In the genomic region with DNA sequence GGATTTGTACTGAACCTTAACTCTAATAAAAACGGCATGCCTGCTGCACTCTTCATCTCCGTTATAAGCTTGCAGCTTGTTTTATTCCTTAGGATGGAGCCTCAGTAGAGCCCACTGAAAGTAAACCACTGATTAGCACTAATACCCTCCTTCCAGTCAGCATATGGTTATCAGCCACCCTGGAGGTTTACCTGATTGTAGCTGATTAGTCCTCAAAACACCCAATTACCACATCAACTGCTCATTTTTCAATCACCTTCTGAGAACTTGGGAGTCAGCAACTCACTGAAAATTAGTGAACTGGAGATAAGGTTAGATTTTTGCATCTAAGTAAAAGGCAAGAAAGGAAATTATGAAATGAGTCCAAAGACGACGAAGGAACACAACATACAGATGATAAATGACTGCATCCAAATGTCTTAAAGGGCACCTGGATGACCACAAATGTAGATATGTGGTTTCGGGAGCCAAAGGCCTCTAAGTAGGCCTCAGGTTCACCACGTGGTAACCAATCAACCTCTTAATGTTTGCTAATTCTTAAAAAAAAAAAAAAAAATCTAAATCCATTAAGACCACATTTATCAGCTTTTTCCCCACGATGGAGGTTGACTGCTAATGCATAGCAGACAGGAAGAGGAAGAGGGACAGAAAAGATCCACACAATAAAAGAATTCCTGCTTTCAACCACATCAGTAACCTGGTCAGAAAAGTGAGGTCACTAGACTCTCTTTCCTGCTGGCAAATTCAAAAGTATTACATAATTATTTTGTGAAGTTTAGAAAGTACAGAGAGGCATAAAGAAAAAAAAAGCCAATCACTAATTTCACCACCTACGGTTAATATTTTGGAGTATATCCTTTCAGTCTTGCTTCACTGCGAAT, we compare ENCODE assay signal across 1 cellular context.
TF ChIP-seq lines count a peak whose summit lies in the region.

No MANE protein-coding gene starts in this region.

TF ChIP-seq in K562, 482 proteins besides CTCF, POLR2A, EP300 and RAD21 (continued from another document):
- TF ChIP-seq, protein P1, sequence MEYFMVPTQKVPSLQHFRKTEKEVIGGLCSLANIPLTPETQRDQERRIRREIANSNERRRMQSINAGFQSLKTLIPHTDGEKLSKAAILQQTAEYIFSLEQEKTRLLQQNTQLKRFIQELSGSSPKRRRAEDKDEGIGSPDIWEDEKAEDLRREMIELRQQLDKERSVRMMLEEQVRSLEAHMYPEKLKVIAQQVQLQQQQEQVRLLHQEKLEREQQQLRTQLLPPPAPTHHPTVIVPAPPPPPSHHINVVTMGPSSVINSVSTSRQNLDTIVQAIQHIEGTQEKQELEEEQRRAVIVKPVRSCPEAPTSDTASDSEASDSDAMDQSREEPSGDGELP (CRISPR knock-in tag; IDR thresholded peaks at IDR 0.05; ENCODE audit: borderline replicate concordance) = no peak
- TF ChIP-seq LARP7 (IDR thresholded peaks at IDR 0.05) (no peak), SIRT6 (IDR thresholded peaks at IDR 0.05; ENCODE audit: low read depth, low read length) (no peak), SMARCA4 (IDR thresholded peaks at IDR 0.05) (0 out of 2 replicates have a peak, but pooled peaks have one; percentile 15), MTA3 (IDR thresholded peaks at IDR 0.05; ENCODE audit: borderline replicate concordance) (no peak), ZBTB7A (IDR thresholded peaks at IDR 0.05; ENCODE audit: borderline replicate concordance, control insufficient read depth, low read depth, low read length) (no peak), ZNF57 (CRISPR knock-in tag; IDR thresholded peaks at IDR 0.05) (no peak), ELF4 (CRISPR knock-in tag; IDR thresholded peaks at IDR 0.05) (no peak), ZNF134 (CRISPR knock-in tag; conservative IDR thresholded peaks at IDR 0.05) (no peak), TAL1 (IDR thresholded peaks at IDR 0.05) (peak; percentile 54), CXXC5 (CRISPR knock-in tag; IDR thresholded peaks at IDR 0.05) (0 out of 2 replicates have a peak, but pooled peaks have one; percentile 14), ASH1L (IDR thresholded peaks at IDR 0.05; ENCODE audit: borderline replicate concordance, low read depth, partially characterized antibody) (no peak), NCOR1 (IDR thresholded peaks at IDR 0.05) (peak; percentile 31; the same call in 1 of the 2 replicates), HMGN3 (IDR thresholded peaks at IDR 0.05; ENCODE audit: borderline replicate concordance, extremely low read depth, insufficient read length, low read depth, low read length) (no peak), BDP1 (IDR thresholded peaks at IDR 0.05; ENCODE audit: insufficient read depth, insufficient read length) (no peak), BHLHE40 (IDR thresholded peaks at IDR 0.05; ENCODE audit: low read length) (no peak), ZBTB17 (CRISPR knock-in tag; IDR thresholded peaks at IDR 0.05) (no peak), ARID2 (IDR thresholded peaks at IDR 0.05) (no peak), MEIS2 (IDR thresholded peaks at IDR 0.05; ENCODE audit: partially characterized antibody) (peak; percentile 61), ADNP (tag; IDR thresholded peaks at IDR 0.05) (no peak), CBFA2T2 (conservative IDR thresholded peaks at IDR 0.05) (peak; percentile 46), NBN (IDR thresholded peaks at IDR 0.05; ENCODE audit: low read depth) (no peak), GABPA (tag; conservative IDR thresholded peaks at IDR 0.05; ENCODE audit: low read depth) (0 out of 2 replicates have a peak, but pooled peaks have one; percentile 23), SMARCC2 (IDR thresholded peaks at IDR 0.05; ENCODE audit: low read depth) (no peak), NFATC3 (IDR thresholded peaks at IDR 0.05) (no peak), NEUROD1 (IDR thresholded peaks at IDR 0.05; ENCODE audit: borderline replicate concordance, low read depth, low read length, partially characterized antibody) (no peak), ZNF146 (CRISPR knock-in tag; IDR thresholded peaks at IDR 0.05; ENCODE audit: unreplicated experiment) (no peak), TAF15 (IDR thresholded peaks at IDR 0.05; ENCODE audit: low read depth, low read length) (no peak), POLR2H (tag; IDR thresholded peaks at IDR 0.05; ENCODE audit: low read depth) (no peak)
- TF ChIP-seq, protein P2, sequence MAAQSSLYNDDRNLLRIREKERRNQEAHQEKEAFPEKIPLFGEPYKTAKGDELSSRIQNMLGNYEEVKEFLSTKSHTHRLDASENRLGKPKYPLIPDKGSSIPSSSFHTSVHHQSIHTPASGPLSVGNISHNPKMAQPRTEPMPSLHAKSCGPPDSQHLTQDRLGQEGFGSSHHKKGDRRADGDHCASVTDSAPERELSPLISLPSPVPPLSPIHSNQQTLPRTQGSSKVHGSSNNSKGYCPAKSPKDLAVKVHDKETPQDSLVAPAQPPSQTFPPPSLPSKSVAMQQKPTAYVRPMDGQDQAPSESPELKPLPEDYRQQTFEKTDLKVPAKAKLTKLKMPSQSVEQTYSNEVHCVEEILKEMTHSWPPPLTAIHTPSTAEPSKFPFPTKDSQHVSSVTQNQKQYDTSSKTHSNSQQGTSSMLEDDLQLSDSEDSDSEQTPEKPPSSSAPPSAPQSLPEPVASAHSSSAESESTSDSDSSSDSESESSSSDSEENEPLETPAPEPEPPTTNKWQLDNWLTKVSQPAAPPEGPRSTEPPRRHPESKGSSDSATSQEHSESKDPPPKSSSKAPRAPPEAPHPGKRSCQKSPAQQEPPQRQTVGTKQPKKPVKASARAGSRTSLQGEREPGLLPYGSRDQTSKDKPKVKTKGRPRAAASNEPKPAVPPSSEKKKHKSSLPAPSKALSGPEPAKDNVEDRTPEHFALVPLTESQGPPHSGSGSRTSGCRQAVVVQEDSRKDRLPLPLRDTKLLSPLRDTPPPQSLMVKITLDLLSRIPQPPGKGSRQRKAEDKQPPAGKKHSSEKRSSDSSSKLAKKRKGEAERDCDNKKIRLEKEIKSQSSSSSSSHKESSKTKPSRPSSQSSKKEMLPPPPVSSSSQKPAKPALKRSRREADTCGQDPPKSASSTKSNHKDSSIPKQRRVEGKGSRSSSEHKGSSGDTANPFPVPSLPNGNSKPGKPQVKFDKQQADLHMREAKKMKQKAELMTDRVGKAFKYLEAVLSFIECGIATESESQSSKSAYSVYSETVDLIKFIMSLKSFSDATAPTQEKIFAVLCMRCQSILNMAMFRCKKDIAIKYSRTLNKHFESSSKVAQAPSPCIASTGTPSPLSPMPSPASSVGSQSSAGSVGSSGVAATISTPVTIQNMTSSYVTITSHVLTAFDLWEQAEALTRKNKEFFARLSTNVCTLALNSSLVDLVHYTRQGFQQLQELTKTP (IDR thresholded peaks at IDR 0.05; ENCODE audit: low read depth in 1 of 2, partially characterized antibody in 2 of 2) = no peak
- TF ChIP-seq, protein P3, sequence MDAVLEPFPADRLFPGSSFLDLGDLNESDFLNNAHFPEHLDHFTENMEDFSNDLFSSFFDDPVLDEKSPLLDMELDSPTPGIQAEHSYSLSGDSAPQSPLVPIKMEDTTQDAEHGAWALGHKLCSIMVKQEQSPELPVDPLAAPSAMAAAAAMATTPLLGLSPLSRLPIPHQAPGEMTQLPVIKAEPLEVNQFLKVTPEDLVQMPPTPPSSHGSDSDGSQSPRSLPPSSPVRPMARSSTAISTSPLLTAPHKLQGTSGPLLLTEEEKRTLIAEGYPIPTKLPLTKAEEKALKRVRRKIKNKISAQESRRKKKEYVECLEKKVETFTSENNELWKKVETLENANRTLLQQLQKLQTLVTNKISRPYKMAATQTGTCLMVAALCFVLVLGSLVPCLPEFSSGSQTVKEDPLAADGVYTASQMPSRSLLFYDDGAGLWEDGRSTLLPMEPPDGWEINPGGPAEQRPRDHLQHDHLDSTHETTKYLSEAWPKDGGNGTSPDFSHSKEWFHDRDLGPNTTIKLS (IDR thresholded peaks at IDR 0.05; ENCODE audit: borderline replicate concordance, low read depth) = no peak
- TF ChIP-seq, protein P4, sequence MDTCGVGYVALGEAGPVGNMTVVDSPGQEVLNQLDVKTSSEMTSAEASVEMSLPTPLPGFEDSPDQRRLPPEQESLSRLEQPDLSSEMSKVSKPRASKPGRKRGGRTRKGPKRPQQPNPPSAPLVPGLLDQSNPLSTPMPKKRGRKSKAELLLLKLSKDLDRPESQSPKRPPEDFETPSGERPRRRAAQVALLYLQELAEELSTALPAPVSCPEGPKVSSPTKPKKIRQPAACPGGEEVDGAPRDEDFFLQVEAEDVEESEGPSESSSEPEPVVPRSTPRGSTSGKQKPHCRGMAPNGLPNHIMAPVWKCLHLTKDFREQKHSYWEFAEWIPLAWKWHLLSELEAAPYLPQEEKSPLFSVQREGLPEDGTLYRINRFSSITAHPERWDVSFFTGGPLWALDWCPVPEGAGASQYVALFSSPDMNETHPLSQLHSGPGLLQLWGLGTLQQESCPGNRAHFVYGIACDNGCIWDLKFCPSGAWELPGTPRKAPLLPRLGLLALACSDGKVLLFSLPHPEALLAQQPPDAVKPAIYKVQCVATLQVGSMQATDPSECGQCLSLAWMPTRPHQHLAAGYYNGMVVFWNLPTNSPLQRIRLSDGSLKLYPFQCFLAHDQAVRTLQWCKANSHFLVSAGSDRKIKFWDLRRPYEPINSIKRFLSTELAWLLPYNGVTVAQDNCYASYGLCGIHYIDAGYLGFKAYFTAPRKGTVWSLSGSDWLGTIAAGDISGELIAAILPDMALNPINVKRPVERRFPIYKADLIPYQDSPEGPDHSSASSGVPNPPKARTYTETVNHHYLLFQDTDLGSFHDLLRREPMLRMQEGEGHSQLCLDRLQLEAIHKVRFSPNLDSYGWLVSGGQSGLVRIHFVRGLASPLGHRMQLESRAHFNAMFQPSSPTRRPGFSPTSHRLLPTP (IDR thresholded peaks at IDR 0.05; ENCODE audit: borderline replicate concordance, extremely low read depth, insufficient read length) = no peak
- TF ChIP-seq, protein P5, sequence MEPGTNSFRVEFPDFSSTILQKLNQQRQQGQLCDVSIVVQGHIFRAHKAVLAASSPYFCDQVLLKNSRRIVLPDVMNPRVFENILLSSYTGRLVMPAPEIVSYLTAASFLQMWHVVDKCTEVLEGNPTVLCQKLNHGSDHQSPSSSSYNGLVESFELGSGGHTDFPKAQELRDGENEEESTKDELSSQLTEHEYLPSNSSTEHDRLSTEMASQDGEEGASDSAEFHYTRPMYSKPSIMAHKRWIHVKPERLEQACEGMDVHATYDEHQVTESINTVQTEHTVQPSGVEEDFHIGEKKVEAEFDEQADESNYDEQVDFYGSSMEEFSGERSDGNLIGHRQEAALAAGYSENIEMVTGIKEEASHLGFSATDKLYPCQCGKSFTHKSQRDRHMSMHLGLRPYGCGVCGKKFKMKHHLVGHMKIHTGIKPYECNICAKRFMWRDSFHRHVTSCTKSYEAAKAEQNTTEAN (CRISPR knock-in tag; IDR thresholded peaks at IDR 0.05) = no peak
- TF ChIP-seq, protein P6, sequence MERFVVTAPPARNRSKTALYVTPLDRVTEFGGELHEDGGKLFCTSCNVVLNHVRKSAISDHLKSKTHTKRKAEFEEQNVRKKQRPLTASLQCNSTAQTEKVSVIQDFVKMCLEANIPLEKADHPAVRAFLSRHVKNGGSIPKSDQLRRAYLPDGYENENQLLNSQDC (CRISPR knock-in tag; IDR thresholded peaks at IDR 0.05) = no peak
- TF ChIP-seq, protein P7, sequence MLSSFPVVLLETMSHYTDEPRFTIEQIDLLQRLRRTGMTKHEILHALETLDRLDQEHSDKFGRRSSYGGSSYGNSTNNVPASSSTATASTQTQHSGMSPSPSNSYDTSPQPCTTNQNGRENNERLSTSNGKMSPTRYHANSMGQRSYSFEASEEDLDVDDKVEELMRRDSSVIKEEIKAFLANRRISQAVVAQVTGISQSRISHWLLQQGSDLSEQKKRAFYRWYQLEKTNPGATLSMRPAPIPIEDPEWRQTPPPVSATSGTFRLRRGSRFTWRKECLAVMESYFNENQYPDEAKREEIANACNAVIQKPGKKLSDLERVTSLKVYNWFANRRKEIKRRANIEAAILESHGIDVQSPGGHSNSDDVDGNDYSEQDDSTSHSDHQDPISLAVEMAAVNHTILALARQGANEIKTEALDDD (IDR thresholded peaks at IDR 0.05) = peak; percentile 72
- TF ChIP-seq, protein P8, sequence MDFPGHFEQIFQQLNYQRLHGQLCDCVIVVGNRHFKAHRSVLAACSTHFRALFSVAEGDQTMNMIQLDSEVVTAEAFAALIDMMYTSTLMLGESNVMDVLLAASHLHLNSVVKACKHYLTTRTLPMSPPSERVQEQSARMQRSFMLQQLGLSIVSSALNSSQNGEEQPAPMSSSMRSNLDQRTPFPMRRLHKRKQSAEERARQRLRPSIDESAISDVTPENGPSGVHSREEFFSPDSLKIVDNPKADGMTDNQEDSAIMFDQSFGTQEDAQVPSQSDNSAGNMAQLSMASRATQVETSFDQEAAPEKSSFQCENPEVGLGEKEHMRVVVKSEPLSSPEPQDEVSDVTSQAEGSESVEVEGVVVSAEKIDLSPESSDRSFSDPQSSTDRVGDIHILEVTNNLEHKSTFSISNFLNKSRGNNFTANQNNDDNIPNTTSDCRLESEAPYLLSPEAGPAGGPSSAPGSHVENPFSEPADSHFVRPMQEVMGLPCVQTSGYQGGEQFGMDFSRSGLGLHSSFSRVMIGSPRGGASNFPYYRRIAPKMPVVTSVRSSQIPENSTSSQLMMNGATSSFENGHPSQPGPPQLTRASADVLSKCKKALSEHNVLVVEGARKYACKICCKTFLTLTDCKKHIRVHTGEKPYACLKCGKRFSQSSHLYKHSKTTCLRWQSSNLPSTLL (IDR thresholded peaks at IDR 0.05) = no peak
